Comparison of ENCODE assay signal across 11 cellular contexts in genomic region chr4:80307183-80307735, GRCh38.
A peak's percentile ranks its signal among the peaks of the same experiment; 100 is the strongest.
DNase-seq lines count a peak whose midpoint lies in the region; ATAC-seq, FAIRE-seq and TF ChIP-seq lines count a peak whose summit lies in the region.
"Had no signal": no experiment of that assay in that cellular context is flagged by ENCODE, and none has a peak within 500 bp of the region (broad histone marks: within the 10 kb centered on the region; RNA-seq: fewer than 3 reads in every experiment).

No MANE protein-coding gene starts in this region.

- H3K4me1 Mint-ChIP-seq in stimulated activated naive CD8-positive, alpha-beta T cell treated with anti-CD3 and anti-CD28 coated beads, Interleukin-15, amount 100 ng/mL, for 72 hours: no peaks in the 10 kb centered on the region

- no peak for ATAC-seq in GM21737 (IDR thresholded peaks at IDR 0.05; ENCODE audit: unreplicated experiment)
- ATAC-seq in stimulated activated naive CD8-positive, alpha-beta T cell treated with anti-CD3 and anti-CD28 coated beads, Interleukin-15, amount 100 ng/mL, for 72 hours: no peak

- no peaks in the 10 kb centered on the region for H3K9me3 Mint-ChIP-seq in stimulated activated naive CD8-positive, alpha-beta T cell treated with anti-CD3 and anti-CD28 coated beads, Interleukin-15, amount 100 ng/mL, for 72 hours

- no peaks in the 10 kb centered on the region for H3K36me3 ChIP-seq in WERI-Rb-1

- CTCF ChIA-PET in RWPE1 (lab: Yijun Ruan, JAX): interaction anchor here (0.8 kb wide), 1 partner anchor 16 kb away, joined by 3 read pairs; no protein-coding TSS in a partner anchor

- no peaks in the 10 kb centered on the region for H3K9me3 ChIP-seq in WERI-Rb-1 (ENCODE audit: severe bottlenecking)

- peak; percentile 73 for DNase-seq in COR-L47 (lab: John Stamatoyannopoulos, UW)
- peak; percentile 84 for DNase-seq in NCI-H1092 treated with DMSO at 0.1 percent for 48 hours (lab: John Stamatoyannopoulos, UW)
- peak; percentile 20 for DNase-seq in RWPE1 (ENCODE audit: low spot score)
- DNase-seq in WERI-Rb-1: no peak
- no peak for DNase-seq in stimulated activated naive CD8-positive, alpha-beta T cell treated with anti-CD3 and anti-CD28 coated beads, Interleukin-15, amount 100 ng/mL, for 72 hours
- DNase-seq in MV-4-11 (lab: John Stamatoyannopoulos, UW): no peak

- H3K4me3 Mint-ChIP-seq in stimulated activated naive CD8-positive, alpha-beta T cell treated with anti-CD3 and anti-CD28 coated beads, Interleukin-15, amount 100 ng/mL, for 72 hours: no peak overlapping the region

- H3K27me3 Mint-ChIP-seq in stimulated activated naive CD8-positive, alpha-beta T cell treated with anti-CD3 and anti-CD28 coated beads, Interleukin-15, amount 100 ng/mL, for 72 hours: peaks cover 25% of the 10 kb centered on the region

- no peak overlapping the region for H3K4me3 ChIP-seq in WERI-Rb-1 (ENCODE audit: low read depth, low read length)
- H3K4me3 ChIP-seq: coronary artery had no signal

- FAIRE-seq in islet of Langerhans (lab: Jason Lieb, UNC): peak; percentile 13

- TF ChIP-seq CTCF in RWPE1 (conservative IDR thresholded peaks at IDR 0.05; ENCODE audit: low read depth) (no peak), WERI-Rb-1 (IDR thresholded peaks at IDR 0.05; ENCODE audit: low read depth, low read length) (no peak)

- H3K27me3 ChIP-seq in WERI-Rb-1 (ENCODE audit: insufficient read depth, low read depth, severe bottlenecking): peaks cover 27% of the 10 kb centered on the region

- no peak overlapping the region for H3K27ac Mint-ChIP-seq in stimulated activated naive CD8-positive, alpha-beta T cell treated with anti-CD3 and anti-CD28 coated beads, Interleukin-15, amount 100 ng/mL, for 72 hours

- POLR2A ChIA-PET in RWPE1 (lab: Yijun Ruan, JAX; ENCODE audit: low non-redundant PET): no interaction called here

- H3K27ac ChIP-seq in RWPE1 (no peak overlapping the region), WERI-Rb-1 (no peak overlapping the region)
- H3K27ac ChIP-seq: coronary artery, KMS-11, parathyroid adenoma had no signal

Comparison
In these comparisons a context has a peak if more than half of its experiments do, and no peak if none do; other contexts are left out.
1. DNase-seq: peak in COR-L47 (single experiment), NCI-H1092 treated with DMSO at 0.1 percent for 48 hours (single experiment) and RWPE1 (single experiment); none in WERI-Rb-1 (single experiment), stimulated activated naive CD8-positive, alpha-beta T cell treated with anti-CD3 and anti-CD28 coated beads, Interleukin-15, amount 100 ng/mL, for 72 hours (0 of 2) and MV-4-11 (single experiment).